In genomic region chr2:74526649-74527230, GRCh38 we compare ENCODE assay signal across 2 cellular contexts.
TF ChIP-seq lines count a peak whose summit lies in the region.

No MANE protein-coding gene starts in this region.

TF ChIP-seq in GM23338, 12 proteins besides CTCF, POLR2A, EP300 and RAD21:
- TF ChIP-seq REST (IDR thresholded peaks at IDR 0.05; ENCODE audit: unreplicated experiment) (no peak), NANOG (IDR thresholded peaks at IDR 0.05; ENCODE audit: borderline replicate concordance) (no peak), ETS1 (IDR thresholded peaks at IDR 0.05) (no peak), ZNF462 (CRISPR knock-in tag; IDR thresholded peaks at IDR 0.05) (no peak), STAT1 (IDR thresholded peaks at IDR 0.05; ENCODE audit: unreplicated experiment) (no peak), CREB1 (CRISPR knock-in tag; IDR thresholded peaks at IDR 0.05; ENCODE audit: low read depth) (no peak), EZH2phosphoT487 (IDR thresholded peaks at IDR 0.05; ENCODE audit: unreplicated experiment) (no peak), POLR2AphosphoS5 (IDR thresholded peaks at IDR 0.05; ENCODE audit: low read depth) (no peak), ZNF331 (CRISPR knock-in tag; IDR thresholded peaks at IDR 0.05; ENCODE audit: low read depth) (no peak), EZH2 (IDR thresholded peaks at IDR 0.05; ENCODE audit: low read depth, unreplicated experiment) (no peak)

TF ChIP-seq in GM12878, 131 proteins besides CTCF, POLR2A, EP300 and RAD21:
- no peak for TF ChIP-seq ETV6 (conservative IDR thresholded peaks at IDR 0.05 in 1 of 2, IDR thresholded peaks at IDR 0.05 in 1 of 2; ENCODE audit: borderline replicate concordance in 1 of 2, low read depth in 1 of 2)
- no peak for TF ChIP-seq GABPA (IDR thresholded peaks at IDR 0.05; ENCODE audit: low read depth)
- TF ChIP-seq RUNX3 (IDR thresholded peaks at IDR 0.05; ENCODE audit: low read length), result no peak
- TF ChIP-seq PRDM15 (CRISPR knock-in tag; IDR thresholded peaks at IDR 0.05), result no peak
- no peak for TF ChIP-seq EZH2 (IDR thresholded peaks at IDR 0.05; ENCODE audit: borderline replicate concordance, control insufficient read depth, low read depth, low read length)
- TF ChIP-seq NR2C2 (IDR thresholded peaks at IDR 0.05; ENCODE audit: borderline replicate concordance, control insufficient read depth, insufficient read length, low read depth), result no peak
- no peak for TF ChIP-seq MYC (IDR thresholded peaks at IDR 0.05; ENCODE audit: insufficient read depth, insufficient read length, insufficient replicate concordance, low read length, severe bottlenecking)
- TF ChIP-seq ZBTB33 (IDR thresholded peaks at IDR 0.05), result no peak
- no peak for TF ChIP-seq HDGF (IDR thresholded peaks at IDR 0.05)
- no peak for TF ChIP-seq RBBP5 (conservative IDR thresholded peaks at IDR 0.05)
- no peak for TF ChIP-seq ZNF217 (IDR thresholded peaks at IDR 0.05)
- no peak for TF ChIP-seq SMC3 (IDR thresholded peaks at IDR 0.05; ENCODE audit: borderline replicate concordance, low read length)
- no peak for TF ChIP-seq TBL1XR1 (IDR thresholded peaks at IDR 0.05; ENCODE audit: low read depth, low read length)
- no peak for TF ChIP-seq CUX1 (IDR thresholded peaks at IDR 0.05; ENCODE audit: insufficient replicate concordance, low read depth, low read length)
- no peak for TF ChIP-seq HCFC1 (IDR thresholded peaks at IDR 0.05; ENCODE audit: low read length)
- TF ChIP-seq ZNF384 (IDR thresholded peaks at IDR 0.05; ENCODE audit: borderline replicate concordance, low read depth, low read length), result no peak
- no peak for TF ChIP-seq E2F4 (IDR thresholded peaks at IDR 0.05; ENCODE audit: low read depth, low read length)
